Comparison of ENCODE assay signal across 8 cellular contexts in the genomic region with DNA sequence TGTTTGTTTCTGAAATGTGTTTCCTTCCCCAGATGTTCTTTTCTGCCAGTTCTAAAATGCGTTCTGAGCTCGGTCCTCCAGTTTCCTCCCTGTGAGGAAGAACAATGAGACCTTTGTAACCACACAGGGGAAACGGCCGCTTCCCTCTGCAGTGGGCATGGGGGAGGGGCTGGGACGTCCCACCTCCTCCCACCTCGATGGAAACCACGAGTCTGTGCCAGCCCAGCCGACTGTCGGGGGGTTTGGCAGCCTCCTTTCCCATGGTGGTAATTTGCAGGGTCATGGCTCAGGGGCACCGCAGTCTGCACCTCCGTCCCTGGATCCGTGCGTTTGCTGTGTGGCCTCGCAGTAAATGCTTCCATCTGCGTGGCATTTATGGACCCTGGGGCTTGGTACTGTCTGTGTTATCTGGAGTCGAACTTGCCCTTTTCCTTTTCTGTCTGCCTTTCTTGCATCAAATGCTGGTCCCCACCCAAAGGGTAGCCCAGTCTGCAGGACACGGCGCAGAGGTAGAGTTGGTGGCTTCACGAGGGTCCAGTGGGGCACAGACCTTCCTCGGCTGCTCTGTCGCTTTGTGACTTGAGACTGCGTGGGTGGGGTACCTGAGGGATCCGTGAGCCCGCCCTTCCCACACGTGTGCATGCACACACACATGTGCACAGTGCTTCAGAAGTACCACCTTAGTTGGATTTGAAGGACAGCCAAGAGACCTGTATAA. TPM values are rescaled to one million over a fixed set of nuclear protein-coding genes. Genes with fewer than 3 reads are reported as not detected.
DNase-seq lines count a peak whose midpoint lies in the region; ATAC-seq and TF ChIP-seq lines count a peak whose summit lies in the region.

No MANE protein-coding gene starts in this region.

- H3K27ac Mint-ChIP-seq in Calu3 (ENCODE audit: unreplicated experiment) = no peak overlapping the region

- no peaks in the 10 kb centered on the region for H3K36me3 ChIP-seq in osteoblast (ENCODE audit: insufficient read depth, low read length)

- H3K9me3 ChIP-seq in osteoblast (ENCODE audit: low read depth, low read length) = no peaks in the 10 kb centered on the region

- no peak for TF ChIP-seq CTCF in Calu3 (IDR thresholded peaks at IDR 0.05; ENCODE audit: unreplicated experiment)
- no peak for TF ChIP-seq CTCF in osteoblast (IDR thresholded peaks at IDR 0.05; ENCODE audit: extremely low read depth, low read depth, low read length)

- no peak overlapping the region for H3K4me3 Mint-ChIP-seq in Calu3 (ENCODE audit: low read depth, unreplicated experiment)

- no peak overlapping the region for H3K4me2 ChIP-seq in osteoblast (ENCODE audit: insufficient read depth, low read length)

- peak; percentile 61 for DNase-seq in Calu3
- DNase-seq in NOMO-1 treated with dmso at 0.1 percent for 144 hours (lab: John Stamatoyannopoulos, UW; ENCODE audit: unreplicated experiment) = peak; percentile 19
- DNase-seq in epidermal melanocyte (ENCODE audit: insufficient read length, low spot score) = peak; percentile 60
- DNase-seq in osteoblast (ENCODE audit: insufficient read length, low spot score, missing footprints) = peak; percentile 1
- no peak for DNase-seq in GM03348 (ENCODE audit: low spot score)
- no peak for DNase-seq in NCI-H510A treated with DMSO at 0.1 percent for 48 hours (lab: John Stamatoyannopoulos, UW)

- H3K4me1 ChIP-seq in osteoblast (ENCODE audit: insufficient read depth, low read length) = no peaks in the 10 kb centered on the region

- no peak overlapping the region for H2AFZ ChIP-seq in osteoblast (ENCODE audit: low read length)

- no peak overlapping the region for H3K4me3 ChIP-seq in osteoblast (ENCODE audit: insufficient read depth, low read length)

- ATAC-seq in GM21390 (IDR thresholded peaks at IDR 0.05; ENCODE audit: unreplicated experiment) = no peak
- no peak for ATAC-seq in HG03457 (IDR thresholded peaks at IDR 0.05; ENCODE audit: unreplicated experiment)

- no peaks in the 10 kb centered on the region for H3K27me3 ChIP-seq in osteoblast (ENCODE audit: insufficient read depth, low read length)

- intact Hi-C loops in Calu3 (cut with micrococcal nuclease; ENCODE audit: unreplicated experiment) = no loop called here

- no peak overlapping the region for H3K27ac ChIP-seq in osteoblast (ENCODE audit: low read depth, low read length)

- CTCF ChIA-PET in Calu3 (lab: Charles Lee) = interaction anchor here (0.6 to 0.9 kb wide), 4 partner anchors 10 to 63 kb away, joined by 3 to 7 read pairs (median 4); no protein-coding TSS in a partner anchor

- peaks cover 8% of the 10 kb centered on the region for H3K36me3 Mint-ChIP-seq in Calu3 (ENCODE audit: insufficient read depth, unreplicated experiment)

- H4K20me1 ChIP-seq in osteoblast (ENCODE audit: insufficient read depth, low read length) = peaks cover 64% of the 10 kb centered on the region

- peaks cover 2% of the 10 kb centered on the region for H3K79me2 ChIP-seq in osteoblast (ENCODE audit: insufficient read depth, low read length)

- no TSS peak for BruUV-seq in Calu3 (replicated peaks; lab: Mats Ljungman, UMichigan)

- peaks cover 42% of the 10 kb centered on the region for H3K4me1 Mint-ChIP-seq in Calu3 (ENCODE audit: low read depth, unreplicated experiment)

- H3K9me3 Mint-ChIP-seq in Calu3 (ENCODE audit: low read depth, unreplicated experiment) = no peaks in the 10 kb centered on the region

- no peaks in the 10 kb centered on the region for H3K27me3 Mint-ChIP-seq in Calu3 (ENCODE audit: unreplicated experiment)

RNA-seq across cellular contexts. Expression of gene LRP5, which starts 16.1 kb away (rescaled TPM):
- total RNA-seq in Calu3 (2022) (64.8 and 82.0 TPM in 2 replicates), osteoblast (16.3 and 18.6 TPM in 2 replicates)

RNA-seq across cellular contexts. Expression of gene C11orf24, which starts 56.8 kb away (rescaled TPM):
- total RNA-seq in Calu3 (2022) (46.3 and 52.3 TPM in 2 replicates), osteoblast (37.7 and 40.5 TPM in 2 replicates)

Comparison
In these comparisons a context has a peak if more than half of its experiments do, and no peak if none do; other contexts are left out.
1. DNase-seq: peak in Calu3 (single experiment), NOMO-1 treated with dmso at 0.1 percent for 144 hours (single experiment), epidermal melanocyte (single experiment) and osteoblast (single experiment); none in GM03348 (single experiment) and NCI-H510A treated with DMSO at 0.1 percent for 48 hours (single experiment).